1 cellular context compared by ENCODE assay signal in the genomic region with DNA sequence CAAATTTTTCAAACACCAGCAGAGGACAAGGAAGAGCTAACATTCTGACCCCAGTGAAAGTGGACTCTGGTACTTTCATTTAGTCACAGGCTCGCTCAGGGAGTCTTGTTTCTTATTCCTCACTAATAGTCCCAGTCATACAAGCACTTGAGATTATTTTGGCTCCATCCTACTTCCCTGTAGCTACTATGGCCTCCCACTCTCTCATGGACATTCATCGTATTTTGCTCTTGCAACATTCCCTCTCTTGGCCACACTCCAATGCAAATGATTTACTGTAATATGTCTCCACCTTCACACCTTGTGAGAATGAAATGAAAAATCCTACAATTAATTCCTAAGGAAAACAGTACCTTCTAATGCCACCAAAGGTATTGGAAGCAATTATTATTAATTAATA.
TF ChIP-seq lines count a peak whose summit lies in the region.

No MANE protein-coding gene starts in this region.

TF ChIP-seq in K562, 482 proteins besides CTCF, POLR2A, EP300 and RAD21:
- no peak for TF ChIP-seq DIDO1 (tag; IDR thresholded peaks at IDR 0.05; ENCODE audit: low read depth)
- TF ChIP-seq NFIC (IDR thresholded peaks at IDR 0.05) = peak; percentile 42; the same call in 1 of the 2 replicates
- TF ChIP-seq CEBPB (tag; IDR thresholded peaks at IDR 0.05) = peak; percentile 51
- TF ChIP-seq, protein P1, sequence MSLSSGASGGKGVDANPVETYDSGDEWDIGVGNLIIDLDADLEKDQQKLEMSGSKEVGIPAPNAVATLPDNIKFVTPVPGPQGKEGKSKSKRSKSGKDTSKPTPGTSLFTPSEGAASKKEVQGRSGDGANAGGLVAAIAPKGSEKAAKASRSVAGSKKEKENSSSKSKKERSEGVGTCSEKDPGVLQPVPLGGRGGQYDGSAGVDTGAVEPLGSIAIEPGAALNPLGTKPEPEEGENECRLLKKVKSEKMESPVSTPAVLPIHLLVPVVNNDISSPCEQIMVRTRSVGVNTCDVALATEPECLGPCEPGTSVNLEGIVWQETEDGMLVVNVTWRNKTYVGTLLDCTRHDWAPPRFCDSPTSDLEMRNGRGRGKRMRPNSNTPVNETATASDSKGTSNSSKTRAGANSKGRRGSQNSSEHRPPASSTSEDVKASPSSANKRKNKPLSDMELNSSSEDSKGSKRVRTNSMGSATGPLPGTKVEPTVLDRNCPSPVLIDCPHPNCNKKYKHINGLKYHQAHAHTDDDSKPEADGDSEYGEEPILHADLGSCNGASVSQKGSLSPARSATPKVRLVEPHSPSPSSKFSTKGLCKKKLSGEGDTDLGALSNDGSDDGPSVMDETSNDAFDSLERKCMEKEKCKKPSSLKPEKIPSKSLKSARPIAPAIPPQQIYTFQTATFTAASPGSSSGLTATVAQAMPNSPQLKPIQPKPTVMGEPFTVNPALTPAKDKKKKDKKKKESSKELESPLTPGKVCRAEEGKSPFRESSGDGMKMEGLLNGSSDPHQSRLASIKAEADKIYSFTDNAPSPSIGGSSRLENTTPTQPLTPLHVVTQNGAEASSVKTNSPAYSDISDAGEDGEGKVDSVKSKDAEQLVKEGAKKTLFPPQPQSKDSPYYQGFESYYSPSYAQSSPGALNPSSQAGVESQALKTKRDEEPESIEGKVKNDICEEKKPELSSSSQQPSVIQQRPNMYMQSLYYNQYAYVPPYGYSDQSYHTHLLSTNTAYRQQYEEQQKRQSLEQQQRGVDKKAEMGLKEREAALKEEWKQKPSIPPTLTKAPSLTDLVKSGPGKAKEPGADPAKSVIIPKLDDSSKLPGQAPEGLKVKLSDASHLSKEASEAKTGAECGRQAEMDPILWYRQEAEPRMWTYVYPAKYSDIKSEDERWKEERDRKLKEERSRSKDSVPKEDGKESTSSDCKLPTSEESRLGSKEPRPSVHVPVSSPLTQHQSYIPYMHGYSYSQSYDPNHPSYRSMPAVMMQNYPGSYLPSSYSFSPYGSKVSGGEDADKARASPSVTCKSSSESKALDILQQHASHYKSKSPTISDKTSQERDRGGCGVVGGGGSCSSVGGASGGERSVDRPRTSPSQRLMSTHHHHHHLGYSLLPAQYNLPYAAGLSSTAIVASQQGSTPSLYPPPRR (CRISPR knock-in tag; IDR thresholded peaks at IDR 0.05; ENCODE audit: borderline replicate concordance) = no peak
- TF ChIP-seq, protein P2, sequence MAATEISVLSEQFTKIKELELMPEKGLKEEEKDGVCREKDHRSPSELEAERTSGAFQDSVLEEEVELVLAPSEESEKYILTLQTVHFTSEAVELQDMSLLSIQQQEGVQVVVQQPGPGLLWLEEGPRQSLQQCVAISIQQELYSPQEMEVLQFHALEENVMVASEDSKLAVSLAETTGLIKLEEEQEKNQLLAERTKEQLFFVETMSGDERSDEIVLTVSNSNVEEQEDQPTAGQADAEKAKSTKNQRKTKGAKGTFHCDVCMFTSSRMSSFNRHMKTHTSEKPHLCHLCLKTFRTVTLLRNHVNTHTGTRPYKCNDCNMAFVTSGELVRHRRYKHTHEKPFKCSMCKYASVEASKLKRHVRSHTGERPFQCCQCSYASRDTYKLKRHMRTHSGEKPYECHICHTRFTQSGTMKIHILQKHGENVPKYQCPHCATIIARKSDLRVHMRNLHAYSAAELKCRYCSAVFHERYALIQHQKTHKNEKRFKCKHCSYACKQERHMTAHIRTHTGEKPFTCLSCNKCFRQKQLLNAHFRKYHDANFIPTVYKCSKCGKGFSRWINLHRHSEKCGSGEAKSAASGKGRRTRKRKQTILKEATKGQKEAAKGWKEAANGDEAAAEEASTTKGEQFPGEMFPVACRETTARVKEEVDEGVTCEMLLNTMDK (IDR thresholded peaks at IDR 0.05; ENCODE audit: borderline replicate concordance, insufficient read depth, low read depth, low read length, poor library complexity, severe bottlenecking) = no peak
